ENCODE assay signal across 16 cellular contexts in genomic region chr7:97043281-97043680, GRCh38. TPM values are rescaled to one million over a fixed set of nuclear protein-coding genes. Genes with fewer than 3 reads are reported as not detected.
DNase-seq lines count a peak whose midpoint lies in the region; ATAC-seq, FAIRE-seq and TF ChIP-seq lines count a peak whose summit lies in the region.
"Had no signal": no experiment of that assay in that cellular context is flagged by ENCODE, and none has a peak within 500 bp of the region (broad histone marks: within the 10 kb centered on the region; RNA-seq: fewer than 3 reads in every experiment).

No MANE protein-coding gene starts in this region.

- H3K23ac ChIP-seq in H1 (ENCODE audit: insufficient read length) (no peak overlapping the region), mesendoderm (ENCODE audit: low read length) (no peak overlapping the region)

- peak; percentile 38 for DNase-seq in AG20443 (ENCODE audit: low spot score)
- peak; percentile 10 for DNase-seq in HCEC 1CT
- no peak for DNase-seq in H1 (ENCODE audit: low read depth in 1 of 2, low spot score in 2 of 2)
- peak; percentile 25 for DNase-seq in mesendoderm
- no peak for DNase-seq in uterus
- no peak for DNase-seq in NCI-H526 treated with DMSO at 0.1 percent for 48 hours (lab: John Stamatoyannopoulos, UW)
- DNase-seq: DMS 273 treated with DMSO at 0.1 percent for 48 hours, Karpas-422, NCI-H1930, NCI-H2171, NCI-H510A, SW 1271 had no signal

- ATAC-seq in HG03196 (IDR thresholded peaks at IDR 0.05; ENCODE audit: unreplicated experiment) = no peak
- no peak for ATAC-seq in GM19455 (IDR thresholded peaks at IDR 0.05; ENCODE audit: unreplicated experiment)
- ATAC-seq: GM23338 had no signal

- H3K79me1 ChIP-seq in H1 (ENCODE audit: low read depth, low read length) = no peaks in the 10 kb centered on the region
- H3K79me1 ChIP-seq in mesendoderm (ENCODE audit: low read length) = no peaks in the 10 kb centered on the region

- H4K5ac ChIP-seq in H1 (ENCODE audit: insufficient read length, low read depth, low read length) (no peak overlapping the region), mesendoderm (ENCODE audit: low read length) (no peak overlapping the region)

- no peak for TF ChIP-seq RAD21 in H1 (IDR thresholded peaks at IDR 0.05 in 1 of 2, conservative IDR thresholded peaks at IDR 0.05 in 1 of 2; ENCODE audit: low read depth in 2 of 2, low read length in 2 of 2)

- no peak overlapping the region for H3K4me3 ChIP-seq in H1 (ENCODE audit: extremely low read depth in 1 of 4, insufficient read depth in 2 of 4, low read depth in 3 of 4, low read length in 4 of 4)
- H3K4me3 ChIP-seq in mesendoderm (ENCODE audit: low read length) = no peak overlapping the region
- no peak overlapping the region for H3K4me3 ChIP-seq in uterus
- H3K4me3 ChIP-seq: BLaER1 treated with 17β-estradiol and CSF1 and Interleukin-3, amounts not matched to agents 10 nM and 100 nM; GM23338 had no signal

- H2AK5ac ChIP-seq in H1 (ENCODE audit: low read depth, low read length) (no peak overlapping the region), mesendoderm (ENCODE audit: low read length) (no peak overlapping the region)

- FAIRE-seq in H1 (lab: Jason Lieb, UNC) = no peak

- intact Hi-C loops in uterus (cut with DNase I; ENCODE audit: low total_unique reads) = no loop called here

- no peaks in the 10 kb centered on the region for H4K20me1 ChIP-seq in H1 (replicated peaks in 1 of 2; ENCODE audit: control insufficient read depth in 1 of 2, insufficient read depth in 2 of 2, low read length in 2 of 2)
- H4K20me1 ChIP-seq: BLaER1 treated with 17β-estradiol and CSF1 and Interleukin-3, amounts not matched to agents 10 nM and 100 nM had no signal

- 82% methylated on average over 2 of the region's 2 CpGs; no CpG with 5 or more reads in 1 of the 2 experiments for WGBS in H1 (ENCODE audit: extremely low coverage in 1 of 2, insufficient coverage in 1 of 2, insufficient read length in 1 of 2, insufficient replicate concordance in 2 of 2, low coverage in 1 of 2, low lambda C conversion rate in 2 of 2, missing lambda C conversion rate in 1 of 2), 2 experiments
- WGBS in mesendoderm (ENCODE audit: extremely low coverage, insufficient coverage, low lambda C conversion rate) = no CpG with 5 or more reads among the region's 2 CpGs

- no peaks in the 10 kb centered on the region for H3K9me3 ChIP-seq in H1 (ENCODE audit: insufficient read depth in 2 of 2, low read depth in 1 of 2, low read length in 1 of 2)
- H3K9me3 ChIP-seq in uterus = no peaks in the 10 kb centered on the region
- H3K9me3 ChIP-seq: BLaER1 treated with 17β-estradiol and CSF1 and Interleukin-3, amounts not matched to agents 10 nM and 100 nM had no signal

- H3K27me3 ChIP-seq in H1 (replicated peaks in 1 of 4; ENCODE audit: control insufficient read depth in 3 of 4, extremely low read depth in 1 of 4, insufficient read depth in 3 of 4, low read length in 3 of 4) = no peaks in the 10 kb centered on the region
- no peaks in the 10 kb centered on the region for H3K27me3 ChIP-seq in mesendoderm (ENCODE audit: insufficient read depth, low read length, poor library complexity)
- no peaks in the 10 kb centered on the region for H3K27me3 ChIP-seq in uterus
- H3K27me3 ChIP-seq: BLaER1 treated with 17β-estradiol and CSF1 and Interleukin-3, amounts not matched to agents 10 nM and 100 nM had no signal

- H3K18ac ChIP-seq in H1 (ENCODE audit: extremely low read depth, low read length) (no peak overlapping the region), mesendoderm (ENCODE audit: low read length) (no peak overlapping the region)

- H3K4ac ChIP-seq in H1 (replicated peaks; ENCODE audit: insufficient read length, low read depth, low read length) = no peak overlapping the region
- H3K4ac ChIP-seq in mesendoderm (ENCODE audit: low read depth, low read length) = no peak overlapping the region

- H2BK5ac ChIP-seq in H1 (ENCODE audit: low read depth, low read length) (no peak overlapping the region), mesendoderm (ENCODE audit: low read length) (no peak overlapping the region)

- peak overlapping the region; percentile 85; the same call in 1 of the 2 replicates for H2AFZ ChIP-seq in H1 (ENCODE audit: low read length)
- H2AFZ ChIP-seq: GM23338 had no signal

- no peak overlapping the region for H3K4me2 ChIP-seq in H1 (ENCODE audit: insufficient read depth in 1 of 2, low read depth in 2 of 2, low read length in 2 of 2)
- H3K4me2 ChIP-seq in mesendoderm (ENCODE audit: low read length) = no peak overlapping the region
- H3K4me2 ChIP-seq: BLaER1 treated with 17β-estradiol and CSF1 and Interleukin-3, amounts not matched to agents 10 nM and 100 nM; GM23338 had no signal

- CTCF ChIA-PET in H1 (lab: Charles Lee; ENCODE audit: partially characterized antibody) = interaction anchor here (0.5 to 1.3 kb wide), 4 partner anchors 14 to 824 kb away, joined by 3 to 5 read pairs (median 3); no protein-coding TSS in a partner anchor

- H3K9ac ChIP-seq in H1 (replicated peaks in 1 of 4; ENCODE audit: extremely low read depth in 1 of 4, low read depth in 3 of 4, low read length in 3 of 4) = no peak overlapping the region
- H3K9ac ChIP-seq in mesendoderm (ENCODE audit: low read length) = no peak overlapping the region
- H3K9ac ChIP-seq: BLaER1 treated with 17β-estradiol and CSF1 and Interleukin-3, amounts not matched to agents 10 nM and 100 nM had no signal

- H3K4me1 ChIP-seq in H1 (replicated peaks in 1 of 4; ENCODE audit: control insufficient read depth in 3 of 4, insufficient read depth in 4 of 4, low read length in 3 of 4) = no peaks in the 10 kb centered on the region
- no peaks in the 10 kb centered on the region for H3K4me1 ChIP-seq in mesendoderm (ENCODE audit: control insufficient read depth, low read depth, low read length)
- H3K4me1 ChIP-seq in uterus = no peaks in the 10 kb centered on the region
- H3K4me1 ChIP-seq: BLaER1 treated with 17β-estradiol and CSF1 and Interleukin-3, amounts not matched to agents 10 nM and 100 nM had no signal

- H3K56ac ChIP-seq in H1 (replicated peaks; ENCODE audit: insufficient read length, low read depth, low read length) = no peak overlapping the region
- H3K56ac ChIP-seq in mesendoderm (ENCODE audit: low read length) = no peak overlapping the region

- H2BK15ac ChIP-seq in H1 (ENCODE audit: low read length) (no peak overlapping the region), mesendoderm (replicated peaks; ENCODE audit: low read depth) (no peak overlapping the region)

- no peak overlapping the region for H2BK12ac ChIP-seq in H1 (ENCODE audit: low read depth, low read length)

- no peak overlapping the region for H3K27ac ChIP-seq in H1 (ENCODE audit: low read depth, low read length)
- H3K27ac ChIP-seq in mesendoderm (ENCODE audit: low read depth, low read length) = no peak overlapping the region
- no peak overlapping the region for H3K27ac ChIP-seq in uterus
- H3K27ac ChIP-seq: BLaER1 treated with 17β-estradiol and CSF1 and Interleukin-3, amounts not matched to agents 10 nM and 100 nM had no signal

- TF ChIP-seq CTCF in H1 (IDR thresholded peaks at IDR 0.05; ENCODE audit: control extremely low read depth in 1 of 3, insufficient read depth in 1 of 3, low read depth in 1 of 3, low read length in 3 of 3) (no peak), uterus (IDR thresholded peaks at IDR 0.05) (no peak)

- no peak for TF ChIP-seq EP300 in H1 (IDR thresholded peaks at IDR 0.05; ENCODE audit: borderline replicate concordance in 1 of 2, low read depth in 2 of 2, low read length in 2 of 2)

- no peak overlapping the region for H3K14ac ChIP-seq in H1 (ENCODE audit: insufficient read length)

- H2BK20ac ChIP-seq in H1 (ENCODE audit: low read length) = no peak overlapping the region

- H2BK120ac ChIP-seq in H1 (replicated peaks; ENCODE audit: low read depth, low read length) (no peak overlapping the region), mesendoderm (ENCODE audit: low read depth, low read length) (no peak overlapping the region)

- no peak overlapping the region for H4K8ac ChIP-seq in H1 (ENCODE audit: extremely low read depth, insufficient read depth, low read length)
- no peak overlapping the region for H4K8ac ChIP-seq in mesendoderm (ENCODE audit: low read depth, low read length)

- H3K36me3 ChIP-seq in H1 (ENCODE audit: control insufficient read depth in 2 of 4, insufficient read depth in 4 of 4, low read length in 3 of 4) (no peaks in the 10 kb centered on the region), mesendoderm (ENCODE audit: control insufficient read depth, insufficient read depth, low read length) (no peaks in the 10 kb centered on the region), uterus (no peaks in the 10 kb centered on the region)
- H3K36me3 ChIP-seq: BLaER1 treated with 17β-estradiol and CSF1 and Interleukin-3, amounts not matched to agents 10 nM and 100 nM had no signal

- no peaks in the 10 kb centered on the region for H3K23me2 ChIP-seq in H1 (ENCODE audit: low read depth, low read length)

- no peak overlapping the region for H4K91ac ChIP-seq in H1 (replicated peaks; ENCODE audit: insufficient read length, low read length)

- TF ChIP-seq POLR2A in H1 (IDR thresholded peaks at IDR 0.05; ENCODE audit: control extremely low read depth in 1 of 2, low read depth in 2 of 2, low read length in 2 of 2) (no peak), uterus (IDR thresholded peaks at IDR 0.05) (no peak)

- POLR2A ChIA-PET in H1 (lab: Charles Lee; ENCODE audit: partially characterized antibody) = no interaction called here

- H3K79me2 ChIP-seq in H1 (ENCODE audit: control insufficient read depth in 1 of 2, insufficient read depth in 2 of 2, low read length in 2 of 2) (no peaks in the 10 kb centered on the region), mesendoderm (ENCODE audit: control insufficient read depth, insufficient read depth, low read length) (no peaks in the 10 kb centered on the region)

RNA-seq across cellular contexts. Expression of gene DLX5, which starts 18.6 kb away (rescaled TPM):
- total RNA-seq in H1 (2021; fragmentation: NEBNext Ultra II Directional; extraction: Animal tissue kit (Norgen Biotek cat#: 25700)) = not detected in 2 replicates
- 0.06 TPM in 1 of 2 replicates, not detected in the other for polyA plus RNA-seq in H1 (2011; rRNA removed)
- polyA plus RNA-seq in H1 (2011; cell fraction: cytosol; rRNA removed) = not detected
- polyA plus RNA-seq in H1 (2011; cell fraction: nucleus; rRNA removed) = 0.17 TPM
- polyA plus RNA-seq in H1 (2012, experiment 1 of 2) = not detected in 4 replicates
- not detected for polyA plus RNA-seq in H1 (2012, experiment 2 of 2)
- polyA plus RNA-seq in H1 (2013, experiment 1 of 2) = not detected
- 0.06 TPM for polyA plus RNA-seq in H1 (2013, experiment 2 of 2)
- 0.22 TPM in 1 of 2 replicates, not detected in the other for polyA minus RNA-seq in H1 (2011; rRNA and poly(A)+ RNA removed)
- polyA minus RNA-seq in H1 (2011; cell fraction: cytosol; rRNA and poly(A)+ RNA removed) = not detected
- 0.60 TPM for polyA minus RNA-seq in H1 (2011; cell fraction: nucleus; rRNA and poly(A)+ RNA removed)
- 0.29 TPM for polyA plus RNA-seq in mesendoderm (2013, experiment 1 of 2)
- 0.42 TPM for polyA plus RNA-seq in mesendoderm (2013, experiment 2 of 2)
- total RNA-seq in uterus = 1 to 10 TPM in 1 of 4 donors, under 1 TPM in 2, not detected in 1; 0.26 to 5.9 (median 0.52) TPM
- total RNA-seq: GM23338 had no signal
- polyA plus RNA-seq: GM23338 had no signal

RNA-seq across cellular contexts. Expression of gene DLX6, which starts 37.9 kb away (rescaled TPM):
- not detected in 2 replicates for total RNA-seq in H1 (2021; fragmentation: NEBNext Ultra II Directional; extraction: Animal tissue kit (Norgen Biotek cat#: 25700))
- not detected in 2 replicates for polyA plus RNA-seq in H1 (2011; rRNA removed)
- polyA plus RNA-seq in H1 (2011; cell fraction: cytosol; rRNA removed) = not detected
- polyA plus RNA-seq in H1 (2011; cell fraction: nucleus; rRNA removed) = not detected
- polyA plus RNA-seq in H1 (2012, experiment 1 of 2) = not detected in 4 replicates
- not detected for polyA plus RNA-seq in H1 (2012, experiment 2 of 2)
- 0.06 TPM for polyA plus RNA-seq in H1 (2013, experiment 1 of 2)
- polyA plus RNA-seq in H1 (2013, experiment 2 of 2) = not detected
- not detected in 2 replicates for polyA minus RNA-seq in H1 (2011; rRNA and poly(A)+ RNA removed)
- polyA minus RNA-seq in H1 (2011; cell fraction: cytosol; rRNA and poly(A)+ RNA removed) = not detected
- polyA minus RNA-seq in H1 (2011; cell fraction: nucleus; rRNA and poly(A)+ RNA removed) = not detected
- polyA plus RNA-seq in mesendoderm (2013, experiment 1 of 2) = 0.21 TPM
- polyA plus RNA-seq in mesendoderm (2013, experiment 2 of 2) = 0.14 TPM
- total RNA-seq in uterus = 1 to 10 TPM in 1 of 4 donors, under 1 TPM in 2, not detected in 1; 0.30 to 1.5 (median 0.77) TPM
- total RNA-seq: GM23338 had no signal
- polyA plus RNA-seq: GM23338 had no signal

Comparison
In these comparisons a context has a peak if more than half of its experiments do, and no peak if none do; other contexts are left out.
1. DNase-seq: peak in AG20443 (single experiment), HCEC 1CT (single experiment) and mesendoderm (single experiment); none in H1 (0 of 2), uterus (0 of 2) and NCI-H526 treated with DMSO at 0.1 percent for 48 hours (single experiment).